34 cellular contexts compared by ENCODE assay signal in genomic region chr15:57600197-57600596, GRCh38. TPM values are rescaled to one million over a fixed set of nuclear protein-coding genes. Genes with fewer than 3 reads are reported as not detected.
"Had no signal": no experiment of that assay in that cellular context is flagged by ENCODE, and none has a peak within 500 bp of the region (broad histone marks: within the 10 kb centered on the region; RNA-seq: fewer than 3 reads in every experiment).

No MANE protein-coding gene starts in this region.

- H3K27ac Mint-ChIP-seq: activated B cell treated with CpG ODN at 0.5 μM for 24 hours; activated CD4-positive, alpha-beta T cell treated with anti-CD3 and anti-CD28 coated beads, Interleukin-2, amount 10 ng/mL, durations not matched to agents 24 days and 14 days; activated CD8-positive, alpha-beta memory T cell treated with anti-CD3 and anti-CD28 coated beads, Interleukin-2, amount 10 ng/mL, durations not matched to agents 7 days and 5 days; activated naive CD4-positive, alpha-beta T cell treated with anti-CD3 and anti-CD28 coated beads, Interleukin-2, amount 50 U/mL, for 72 hours; activated naive CD8-positive, alpha-beta T cell treated with anti-CD3 and anti-CD28 coated beads, Interleukin-2, amount 50 U/mL, for 24 hours; activated T-cell treated with anti-CD3 and anti-CD28 coated beads, Interleukin-2, amount 50 U/mL, for 24 hours; activated T-helper 1 cell treated with anti-CD3 and anti-CD28 coated beads, Interleukin-12 subunit alpha, Interleukin-12 subunit beta, Interleukin-2, Interleukin-4 antibody, amounts not matched to agents 30 ng/mL and 10 ng/mL and 1 ng/mL, durations not matched to agents 14 hours and 24 hours and 36 hours; IgD-negative memory B cell; T-helper 1 cell treated with Interleukin-12 subunit alpha and Interleukin-12 subunit beta and Interleukin-4 antibody, amounts not matched to agents 30 μg/mL and 1 μg/mL, for 36 hours had no signal

- H3K27ac ChIP-seq: ascending aorta, cardiac muscle cell, RWPE1 had no signal

- H3K4me3 ChIP-seq: ascending aorta, cardiac muscle cell, MG63 had no signal

- H3K9me3 Mint-ChIP-seq: activated B cell treated with CpG ODN at 0.5 μM for 24 hours; activated CD4-positive, alpha-beta T cell treated with anti-CD3 and anti-CD28 coated beads, Interleukin-2, amount 10 ng/mL, durations not matched to agents 24 days and 14 days; activated naive CD4-positive, alpha-beta T cell treated with anti-CD3 and anti-CD28 coated beads, Interleukin-2, amount 50 U/mL, for 72 hours; activated naive CD8-positive, alpha-beta T cell treated with anti-CD3 and anti-CD28 coated beads, Interleukin-2, amount 50 U/mL, for 24 hours; activated T-cell treated with anti-CD3 and anti-CD28 coated beads, Interleukin-2, amount 50 U/mL, for 24 hours; activated T-helper 1 cell treated with anti-CD3 and anti-CD28 coated beads, Interleukin-12 subunit alpha, Interleukin-12 subunit beta, Interleukin-2, Interleukin-4 antibody, amounts not matched to agents 30 ng/mL and 10 ng/mL and 1 ng/mL, durations not matched to agents 14 hours and 24 hours and 36 hours; brain; IgD-negative memory B cell; T-helper 1 cell treated with Interleukin-12 subunit alpha and Interleukin-12 subunit beta and Interleukin-4 antibody, amounts not matched to agents 30 μg/mL and 1 μg/mL, for 36 hours had no signal

- H3K9me3 ChIP-seq: ascending aorta, MG63, Peyer's patch had no signal

- H3K4me3 Mint-ChIP-seq: activated B cell treated with CpG ODN at 0.5 μM for 24 hours; activated CD4-positive, alpha-beta T cell treated with anti-CD3 and anti-CD28 coated beads, Interleukin-2, amount 10 ng/mL, durations not matched to agents 24 days and 14 days; activated CD8-positive, alpha-beta memory T cell treated with anti-CD3 and anti-CD28 coated beads, Interleukin-2, amount 10 ng/mL, durations not matched to agents 7 days and 5 days; activated naive CD8-positive, alpha-beta T cell treated with anti-CD3 and anti-CD28 coated beads, Interleukin-2, amount 50 U/mL, for 24 hours; activated T-cell treated with anti-CD3 and anti-CD28 coated beads, Interleukin-2, amount 50 U/mL, for 24 hours; activated T-helper 1 cell treated with anti-CD3 and anti-CD28 coated beads, Interleukin-12 subunit alpha, Interleukin-12 subunit beta, Interleukin-2, Interleukin-4 antibody, amounts not matched to agents 30 ng/mL and 10 ng/mL and 1 ng/mL, durations not matched to agents 14 hours and 24 hours and 36 hours; IgD-negative memory B cell; T-helper 1 cell treated with Interleukin-12 subunit alpha and Interleukin-12 subunit beta and Interleukin-4 antibody, amounts not matched to agents 30 μg/mL and 1 μg/mL, for 36 hours had no signal

- H3K4me1 ChIP-seq: ascending aorta had no signal

- ATAC-seq: activated CD8-positive, alpha-beta memory T cell treated with anti-CD3 and anti-CD28 coated beads, Interleukin-2, amount 10 ng/mL, durations not matched to agents 7 days and 5 days; activated naive CD4-positive, alpha-beta T cell treated with anti-CD3 and anti-CD28 coated beads, Interleukin-2, amount 50 U/mL, for 72 hours; activated naive CD8-positive, alpha-beta T cell treated with anti-CD3 and anti-CD28 coated beads, Interleukin-2, amount 50 U/mL, for 24 hours had no signal

- H3K27me3 Mint-ChIP-seq: IgD-negative memory B cell had no signal

- H3K36me3 ChIP-seq: ascending aorta, MG63 had no signal

- DNase-seq: activated B cell treated with CpG ODN at 0.5 μM for 24 hours; activated CD4-positive, alpha-beta T cell treated with anti-CD3 and anti-CD28 coated beads for 1 hour; activated CD4-positive, alpha-beta T cell treated with anti-CD3 and anti-CD28 coated beads, Interleukin-2, amount 10 ng/mL, durations not matched to agents 24 days and 14 days; activated CD4-positive, alpha-beta T cell treated with anti-CD3 and anti-CD28 coated beads, Interleukin-2, amount 50 U/mL, for 48 hours; activated CD8-positive, alpha-beta memory T cell treated with anti-CD3 and anti-CD28 coated beads, Interleukin-2, amount 10 ng/mL, durations not matched to agents 7 days and 5 days; activated effector memory CD4-positive, alpha-beta T cell treated with Interleukin-2 at 50 U/mL for 16 hours; activated naive CD4-positive, alpha-beta T cell treated with Interleukin-2 at 50 U/mL for 16 hours; activated naive CD8-positive, alpha-beta T cell treated with anti-CD3 and anti-CD28 coated beads, Interleukin-2, amount 50 U/mL, for 24 hours; activated T-cell treated with anti-CD3 and anti-CD28 coated beads, Interleukin-2, amount 50 U/mL, for 24 hours; amniotic stem cell; KG1; MG63; MV-4-11; NCI-H1092 treated with DMSO at 0.1 percent for 48 hours; NCI-H1417 treated with DMSO at 0.1 percent for 48 hours; NCI-H1694; NCI-H2029; NCI-H2107; NCI-H226; NCI-H510A; NCI-H526 treated with DMSO at 0.1 percent for 48 hours; NCI-H82; Peyer's patch; SHP77 treated with DMSO at 0.1 percent for 48 hours; T-helper 9 cell had no signal

- H3K4me1 Mint-ChIP-seq: activated B cell treated with CpG ODN at 0.5 μM for 24 hours; activated CD4-positive, alpha-beta T cell treated with anti-CD3 and anti-CD28 coated beads, Interleukin-2, amount 10 ng/mL, durations not matched to agents 24 days and 14 days; activated CD8-positive, alpha-beta memory T cell treated with anti-CD3 and anti-CD28 coated beads, Interleukin-2, amount 10 ng/mL, durations not matched to agents 7 days and 5 days; activated naive CD8-positive, alpha-beta T cell treated with anti-CD3 and anti-CD28 coated beads, Interleukin-2, amount 50 U/mL, for 24 hours; brain had no signal

- H3K36me3 Mint-ChIP-seq: activated CD8-positive, alpha-beta memory T cell treated with anti-CD3 and anti-CD28 coated beads, Interleukin-2, amount 10 ng/mL, durations not matched to agents 7 days and 5 days; activated naive CD4-positive, alpha-beta T cell treated with anti-CD3 and anti-CD28 coated beads, Interleukin-2, amount 50 U/mL, for 72 hours; brain; IgD-negative memory B cell had no signal

- H3K27me3 ChIP-seq: ascending aorta, cardiac muscle cell, MG63, Peyer's patch had no signal

RNA-seq across cellular contexts. Expression of gene MYZAP, which starts 8.5 kb away (rescaled TPM):
- total RNA-seq: activated CD4-positive, alpha-beta T cell treated with anti-CD3 and anti-CD28 coated beads, Interleukin-2, amount 10 ng/mL, durations not matched to agents 24 days and 14 days; activated CD8-positive, alpha-beta memory T cell treated with anti-CD3 and anti-CD28 coated beads, Interleukin-2, amount 10 ng/mL, durations not matched to agents 7 days and 5 days; activated T-helper 1 cell treated with anti-CD3 and anti-CD28 coated beads, Interleukin-12 subunit alpha, Interleukin-12 subunit beta, Interleukin-2, Interleukin-4 antibody, amounts not matched to agents 30 ng/mL and 10 ng/mL and 1 ng/mL, durations not matched to agents 14 hours and 24 hours and 36 hours; OCI-LY7 had no signal
